Comparison of ENCODE assay signal across 8 cellular contexts in the genomic region with DNA sequence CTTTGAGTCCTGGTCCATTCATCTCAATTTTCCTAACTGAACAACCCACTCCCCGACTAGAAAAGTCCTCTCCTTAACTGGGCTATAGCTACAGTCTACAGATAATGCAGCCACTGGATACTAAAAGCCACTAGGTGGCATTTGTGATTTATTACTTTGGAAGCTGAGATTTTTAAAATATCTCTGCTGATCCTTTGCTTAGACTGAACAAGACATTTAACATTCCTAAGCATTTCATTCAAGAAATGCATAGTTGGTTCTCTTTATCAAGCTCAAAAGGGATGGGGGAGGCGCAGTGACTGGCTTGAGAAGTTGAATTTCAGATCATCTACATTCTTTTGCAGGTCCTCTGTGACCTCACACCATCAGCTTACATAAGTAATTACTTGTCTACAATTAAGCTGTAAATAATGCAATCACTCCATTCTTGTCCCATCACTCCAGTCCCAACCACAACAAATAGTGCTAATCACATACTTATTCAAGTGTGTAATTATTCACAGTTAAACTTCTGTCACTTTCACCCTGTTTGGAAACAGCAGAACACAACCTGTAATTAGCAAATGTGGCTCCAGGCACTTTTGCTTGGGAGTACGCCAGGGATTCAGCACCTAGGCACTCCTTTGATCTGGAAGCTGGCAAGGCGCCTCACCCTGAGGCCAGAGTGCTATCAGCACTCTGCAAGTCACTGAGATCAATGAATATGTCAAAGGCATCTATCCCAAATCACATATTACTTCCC.
DNase-seq lines count a peak whose midpoint lies in the region; ATAC-seq, FAIRE-seq and TF ChIP-seq lines count a peak whose summit lies in the region.

No MANE protein-coding gene starts in this region.

- FAIRE-seq in GM12891 (lab: Jason Lieb, UNC): no peak

- H3K9me3 ChIP-seq in mucosa of descending colon: no peaks in the 10 kb centered on the region

- peak; percentile 44 for ATAC-seq in mucosa of descending colon
- no peak for ATAC-seq in GM21723 (IDR thresholded peaks at IDR 0.05; ENCODE audit: unreplicated experiment)

- H3K4me3 ChIP-seq in choroid plexus epithelial cell (ENCODE audit: low read depth, low read length) (no peak overlapping the region), mucosa of descending colon (no peak overlapping the region)

- TF ChIP-seq CTCF in choroid plexus epithelial cell (conservative IDR thresholded peaks at IDR 0.05; ENCODE audit: low read depth, low read length) (peak; percentile 52), mucosa of descending colon (IDR thresholded peaks at IDR 0.05) (no peak)

- DNase-seq in DMS153 treated with DMSO at 0.1 percent for 48 hours (lab: John Stamatoyannopoulos, UW; ENCODE audit: unreplicated experiment): peak; percentile 70
- peak; percentile 3 for DNase-seq in NCI-H2171 (lab: John Stamatoyannopoulos, UW)
- DNase-seq in choroid plexus epithelial cell (ENCODE audit: low read depth): peak; percentile 48
- DNase-seq in mucosa of descending colon: peak in 2 of 3 donors; percentile 32 to 41
- DNase-seq in GM12891 (ENCODE audit: insufficient read length, low spot score): no peak
- no peak for DNase-seq in foreskin melanocyte
- no peak for DNase-seq in T-helper 9 cell

- no peaks in the 10 kb centered on the region for H3K36me3 ChIP-seq in mucosa of descending colon (ENCODE audit: low read depth)

- no peaks in the 10 kb centered on the region for H3K4me1 ChIP-seq in mucosa of descending colon (ENCODE audit: low read depth)

- intact Hi-C loops in mucosa of descending colon (cut with DNase I, micrococcal nuclease): loop anchor here in 1 of 2 donors (10.0 kb wide), 1 partner anchor 201 kb away; the partner anchor contains the start of gene NOVA1

- TF ChIP-seq POLR2A in GM12891 (IDR thresholded peaks at IDR 0.05; ENCODE audit: low read depth, low read length): no peak

TF ChIP-seq in GM12891, 5 proteins besides CTCF, POLR2A, EP300 and RAD21:
- TF ChIP-seq POU2F2 (IDR thresholded peaks at IDR 0.05; ENCODE audit: low read depth, low read length): no peak

Comparison
In these comparisons a context has a peak if more than half of its experiments do, and no peak if none do; other contexts are left out.
1. DNase-seq: peak in DMS153 treated with DMSO at 0.1 percent for 48 hours (single experiment), NCI-H2171 (single experiment), choroid plexus epithelial cell (single experiment) and mucosa of descending colon (2 of 3); none in GM12891 (single experiment), foreskin melanocyte (single experiment) and T-helper 9 cell (single experiment).